In genomic region chr11:90222459-90223247, GRCh38 we compare ENCODE assay signal across 8 cellular contexts. TPM values are rescaled to one million over a fixed set of nuclear protein-coding genes. Genes with fewer than 3 reads are reported as not detected.
A peak's percentile ranks its signal among the peaks of the same experiment; 100 is the strongest.
DNase-seq lines count a peak whose midpoint lies in the region; ATAC-seq, FAIRE-seq and TF ChIP-seq lines count a peak whose summit lies in the region.

Gene CHORDC1 (minus strand): TSS chr11:90223049. CDS start chr11:90222954, 95 bp downstream.

- H3K36me3 ChIP-seq in H1 (ENCODE audit: control insufficient read depth in 2 of 4, insufficient read depth in 4 of 4, low read length in 3 of 4), result peaks cover 0 to 3% (median 0%) of the 10 kb centered on the region in 4 experiments; a peak in 1 of 8 replicates

- DNase-seq in COLO829 (ENCODE audit: low spot score) (peak; percentile 81), HS-27A (ENCODE audit: low read depth) (peak; percentile 71), NOMO-1 treated with DMSO at 0.1 percent for 48 hours (lab: John Stamatoyannopoulos, UW; ENCODE audit: unreplicated experiment) (peak; percentile 82), H1 (ENCODE audit: low read depth in 1 of 2, low spot score in 2 of 2) (peak; percentile 60 to 93), memory B cell (ENCODE audit: low spot score in 2 of 2) (peak; percentile 81 to 86)
- DNase-seq in activated CD8-positive, alpha-beta memory T cell treated with anti-CD3 and anti-CD28 coated beads for 4 hours (ENCODE audit: low read depth in 2 of 2), result peak; percentile 90 to 91
- peak; percentile 91 for DNase-seq in stimulated activated CD8-positive, alpha-beta memory T cell treated with anti-CD3 and anti-CD28 coated beads, Interleukin-12 subunit alpha, Interleukin-12 subunit beta, amount 100 ng/mL, for 24 hours (ENCODE audit: extremely low read depth)

- no peak within 1 kb of the TSS for H2AK5ac ChIP-seq in H1 (ENCODE audit: low read depth, low read length)

- H3K18ac ChIP-seq in H1 (ENCODE audit: extremely low read depth, low read length), result peak within 1 kb of the TSS; percentile 88

- peaks cover 10% of the 10 kb centered on the region for H3K23me2 ChIP-seq in H1 (ENCODE audit: low read depth, low read length)

- no peak within 1 kb of the TSS for H2BK15ac ChIP-seq in H1 (ENCODE audit: low read length)

- peak within 1 kb of the TSS; percentile 94 for H3K27ac Mint-ChIP-seq in memory B cell

- 1% methylated on average over 65 of the region's 71 CpGs; no CpG with 5 or more reads in 1 of the 2 experiments for WGBS in H1 (ENCODE audit: extremely low coverage in 1 of 2, insufficient coverage in 1 of 2, insufficient read length in 1 of 2, insufficient replicate concordance in 2 of 2, low coverage in 1 of 2, low lambda C conversion rate in 2 of 2, missing lambda C conversion rate in 1 of 2), 2 experiments

- H3K79me1 ChIP-seq in H1 (ENCODE audit: low read depth, low read length), result no peaks in the 10 kb centered on the region

- TF ChIP-seq CTCF in H1 (IDR thresholded peaks at IDR 0.05; ENCODE audit: control extremely low read depth in 1 of 3, insufficient read depth in 1 of 3, low read depth in 1 of 3, low read length in 3 of 3), result no peak

- peak within 1 kb of the TSS; percentile 3 for H4K91ac ChIP-seq in H1 (replicated peaks; ENCODE audit: insufficient read length, low read length)

- TF ChIP-seq EP300 in H1 (IDR thresholded peaks at IDR 0.05; ENCODE audit: borderline replicate concordance in 1 of 2, low read depth in 2 of 2, low read length in 2 of 2), result no peak

- peaks cover 1 to 3% of the 10 kb centered on the region in 2 experiments for H4K20me1 ChIP-seq in H1 (replicated peaks in 1 of 2; ENCODE audit: control insufficient read depth in 1 of 2, insufficient read depth in 2 of 2, low read length in 2 of 2)

- peak within 1 kb of the TSS; percentile 73 to 93 (median 86) for H3K9ac ChIP-seq in H1 (replicated peaks in 1 of 4; ENCODE audit: extremely low read depth in 1 of 4, low read depth in 3 of 4, low read length in 3 of 4)

- no peak within 1 kb of the TSS for H3K23ac ChIP-seq in H1 (ENCODE audit: insufficient read length)

- no peak for FAIRE-seq in H1 (lab: Jason Lieb, UNC)

- no peaks in the 10 kb centered on the region for H3K27me3 Mint-ChIP-seq in memory B cell

- POLR2A ChIA-PET in H1 (lab: Charles Lee; ENCODE audit: partially characterized antibody), result interaction anchor here (0.7 to 1.6 kb wide), 4 partner anchors 10 to 18 kb away, joined by 3 to 4 read pairs (median 3); no protein-coding TSS in a partner anchor

- H3K4me2 ChIP-seq in H1 (ENCODE audit: insufficient read depth in 1 of 2, low read depth in 2 of 2, low read length in 2 of 2), result peak within 1 kb of the TSS; percentile 68 to 94

- H4K8ac ChIP-seq in H1 (ENCODE audit: extremely low read depth, insufficient read depth, low read length), result peak within 1 kb of the TSS; percentile 83; the same call in 1 of the 2 replicates

- H3K4me1 ChIP-seq in H1 (replicated peaks in 1 of 4; ENCODE audit: control insufficient read depth in 3 of 4, insufficient read depth in 4 of 4, low read length in 3 of 4), result no peaks in the 10 kb centered on the region; a peak in 4 of 7 replicates

- peak within 1 kb of the TSS; percentile 61 for H4K5ac ChIP-seq in H1 (ENCODE audit: insufficient read length, low read depth, low read length)

- H3K4ac ChIP-seq in H1 (replicated peaks; ENCODE audit: insufficient read length, low read depth, low read length), result no peak within 1 kb of the TSS

- peaks cover 34% of the 10 kb centered on the region for H3K4me1 Mint-ChIP-seq in memory B cell

- H3K36me3 Mint-ChIP-seq in memory B cell, result peaks cover 6% of the 10 kb centered on the region

- no peaks in the 10 kb centered on the region; a peak in 1 of 4 replicates for H3K9me3 ChIP-seq in H1 (ENCODE audit: insufficient read depth in 2 of 2, low read depth in 1 of 2, low read length in 1 of 2)

- H2BK5ac ChIP-seq in H1 (ENCODE audit: low read depth, low read length), result peak within 1 kb of the TSS; percentile 67

- H3K56ac ChIP-seq in H1 (replicated peaks; ENCODE audit: insufficient read length, low read depth, low read length), result peak within 1 kb of the TSS; percentile 42

- ATAC-seq in GM19468 (IDR thresholded peaks at IDR 0.05; ENCODE audit: extremely low read depth, unreplicated experiment) (peak; percentile 91), memory B cell (ENCODE audit: low read depth) (peak; percentile 89)

- no peak for TF ChIP-seq RAD21 in H1 (IDR thresholded peaks at IDR 0.05 in 1 of 2, conservative IDR thresholded peaks at IDR 0.05 in 1 of 2; ENCODE audit: low read depth in 2 of 2, low read length in 2 of 2)

- CTCF ChIA-PET in H1 (lab: Charles Lee; ENCODE audit: partially characterized antibody), result interaction anchor here (1.0 kb wide), 1 partner anchor 16 kb away, joined by 3 read pairs; no protein-coding TSS in a partner anchor

- 0 out of 2 replicates have a peak within 1 kb of the TSS, but pooled peaks have one; percentile 18 for H2BK12ac ChIP-seq in H1 (ENCODE audit: low read depth, low read length)

- peak; percentile 49 to 84 for TF ChIP-seq POLR2A in H1 (IDR thresholded peaks at IDR 0.05; ENCODE audit: control extremely low read depth in 1 of 2, low read depth in 2 of 2, low read length in 2 of 2)

- H3K9me3 Mint-ChIP-seq in memory B cell, result no peaks in the 10 kb centered on the region

- peak within 1 kb of the TSS; percentile 72; the same call in 1 of the 2 replicates for H3K27ac ChIP-seq in H1 (ENCODE audit: low read depth, low read length)

- H3K4me3 ChIP-seq in H1 (ENCODE audit: extremely low read depth in 1 of 4, insufficient read depth in 2 of 4, low read depth in 3 of 4, low read length in 4 of 4), result peak within 1 kb of the TSS; percentile 88 to 98 (median 90)

- H3K79me2 ChIP-seq in H1 (ENCODE audit: control insufficient read depth in 1 of 2, insufficient read depth in 2 of 2, low read length in 2 of 2), result peaks cover 22 to 59% of the 10 kb centered on the region in 2 experiments

- H2AFZ ChIP-seq in H1 (ENCODE audit: low read length), result peak within 1 kb of the TSS; percentile 98

- no peak within 1 kb of the TSS for H2BK120ac ChIP-seq in H1 (replicated peaks; ENCODE audit: low read depth, low read length)

- H2BK20ac ChIP-seq in H1 (ENCODE audit: low read length), result no peak within 1 kb of the TSS

- peak within 1 kb of the TSS; percentile 98 for H3K4me3 Mint-ChIP-seq in memory B cell

- no peak within 1 kb of the TSS for H3K14ac ChIP-seq in H1 (ENCODE audit: insufficient read length)

- no peaks in the 10 kb centered on the region for H3K27me3 ChIP-seq in H1 (replicated peaks in 1 of 4; ENCODE audit: control insufficient read depth in 3 of 4, extremely low read depth in 1 of 4, insufficient read depth in 3 of 4, low read length in 3 of 4)

TF ChIP-seq in H1, 55 proteins besides CTCF, POLR2A, EP300 and RAD21 (continues in another document):
- TF ChIP-seq NANOG (IDR thresholded peaks at IDR 0.05; ENCODE audit: insufficient read depth, low read depth, low read length, poor library complexity, severe bottlenecking) (no peak), KDM4A (IDR thresholded peaks at IDR 0.05; ENCODE audit: low read depth, low read length, severe bottlenecking) (peak; percentile 96), BACH1 (IDR thresholded peaks at IDR 0.05; ENCODE audit: low read length) (no peak), HDAC2 (IDR thresholded peaks at IDR 0.05; ENCODE audit: borderline replicate concordance in 1 of 2, low read depth in 2 of 2, low read length in 2 of 2) (peak in 1 of 2 experiments; percentile 35; a peak in 1 of 4 replicates), CHD1 (IDR thresholded peaks at IDR 0.05; ENCODE audit: low read depth, low read length) (no peak), CHD2 (IDR thresholded peaks at IDR 0.05; ENCODE audit: low read length) (no peak), CREB1 (IDR thresholded peaks at IDR 0.05) (0 out of 2 replicates have a peak, but pooled peaks have one; percentile 39), TAF7 (optimal IDR thresholded peaks at IDR 0.05; ENCODE audit: borderline replicate concordance, low read depth, low read length) (no peak), SUZ12 (IDR thresholded peaks at IDR 0.05; ENCODE audit: low read length) (no peak), JUND (IDR thresholded peaks at IDR 0.05; ENCODE audit: low read length) (no peak), CBX8 (IDR thresholded peaks at IDR 0.05; ENCODE audit: borderline replicate concordance, low read depth, low read length) (no peak), SAP30 (IDR thresholded peaks at IDR 0.05; ENCODE audit: insufficient read depth, insufficient replicate concordance, low read length) (peak; percentile 59), RBBP5 (IDR thresholded peaks at IDR 0.05; ENCODE audit: borderline replicate concordance, low read depth, low read length) (peak; percentile 92; the same call in 1 of the 2 replicates), CTBP2 (IDR thresholded peaks at IDR 0.05; ENCODE audit: borderline replicate concordance, insufficient read depth, insufficient read length, low read length) (no peak), TBP (IDR thresholded peaks at IDR 0.05; ENCODE audit: low read depth, low read length) (peak; percentile 75; the same call in 1 of the 2 replicates), SP4 (IDR thresholded peaks at IDR 0.05; ENCODE audit: low read length) (peak; percentile 61; the same call in 1 of the 2 replicates), SIN3A (conservative IDR thresholded peaks at IDR 0.05 in 1 of 2, IDR thresholded peaks at IDR 0.05 in 1 of 2; ENCODE audit: low read depth in 1 of 2, low read length in 2 of 2) (peak in 1 of 2 experiments; percentile 68; a peak in 1 of 4 replicates), SP2 (IDR thresholded peaks at IDR 0.05; ENCODE audit: low read length) (no peak), HDAC6 (IDR thresholded peaks at IDR 0.05; ENCODE audit: low read depth, low read length) (no peak), MAX (IDR thresholded peaks at IDR 0.05) (peak; percentile 66), SIX5 (IDR thresholded peaks at IDR 0.05; ENCODE audit: low read depth, low read length) (no peak), POLR2AphosphoS5 (IDR thresholded peaks at IDR 0.05; ENCODE audit: low read depth, low read length) (peak; percentile 89), ASH2L (IDR thresholded peaks at IDR 0.05; ENCODE audit: low read length) (peak; percentile 95)

RNA-seq across cellular contexts. Expression of gene CHORDC1, which starts in this region (rescaled TPM):
- total RNA-seq in H1 (2021; fragmentation: NEBNext Ultra II Directional; extraction: Animal tissue kit (Norgen Biotek cat#: 25700)), result 96.6 and 97.1 TPM in 2 replicates
- polyA plus RNA-seq in H1 (2011; rRNA removed), result 28.9 and 29.1 TPM in 2 replicates
- polyA plus RNA-seq in H1 (2011; cell fraction: cytosol; rRNA removed), result 44.9 TPM
- 17.8 TPM for polyA plus RNA-seq in H1 (2011; cell fraction: nucleus; rRNA removed)
- polyA plus RNA-seq in H1 (2012, experiment 1 of 2), result 68.5 to 85.1 TPM (median 74.1 TPM) in 4 replicates
- polyA plus RNA-seq in H1 (2012, experiment 2 of 2), result 5.5 TPM
- 59.7 TPM for polyA plus RNA-seq in H1 (2013, experiment 1 of 2)
- polyA plus RNA-seq in H1 (2013, experiment 2 of 2), result 65.0 TPM
- polyA minus RNA-seq in H1 (2011; rRNA and poly(A)+ RNA removed), result 48.5 and 49.2 TPM in 2 replicates
- polyA minus RNA-seq in H1 (2011; cell fraction: cytosol; rRNA and poly(A)+ RNA removed), result 36.3 TPM
- 90.5 TPM for polyA minus RNA-seq in H1 (2011; cell fraction: nucleus; rRNA and poly(A)+ RNA removed)

Comparison
In these comparisons a context has a peak if more than half of its experiments do, and no peak if none do; other contexts are left out.
1. Peak in every context shown above with its lines: DNase-seq, ATAC-seq, H3K4me3 ChIP-seq and H3K27ac ChIP-seq.